In genomic region chr10:46096426-46096825, GRCh38 we compare ENCODE assay signal across 17 cellular contexts. TPM values are rescaled to one million over a fixed set of nuclear protein-coding genes. Genes with fewer than 3 reads are reported as not detected.
A peak's percentile ranks its signal among the peaks of the same experiment; 100 is the strongest.
DNase-seq lines count a peak whose midpoint lies in the region; ATAC-seq and TF ChIP-seq lines count a peak whose summit lies in the region.
"Had no signal": no experiment of that assay in that cellular context is flagged by ENCODE, and none has a peak within 500 bp of the region (broad histone marks: within the 10 kb centered on the region; RNA-seq: fewer than 3 reads in every experiment).

No MANE protein-coding gene starts in this region.

- H3K4me3 ChIP-seq in smooth muscle cell, result no peak overlapping the region
- H3K4me3 ChIP-seq: adrenal gland, prostate gland, SK-N-MC had no signal

- H3K27me3 ChIP-seq in smooth muscle cell (ENCODE audit: low read depth), result no peaks in the 10 kb centered on the region
- H3K27me3 ChIP-seq: adrenal gland had no signal

- H3K4me1 ChIP-seq in smooth muscle cell (ENCODE audit: low read depth), result peaks cover 20% of the 10 kb centered on the region
- H3K4me1 ChIP-seq: adrenal gland, prostate gland had no signal

- DNase-seq in activated T-cell treated with anti-CD3 and anti-CD28 coated beads, Interleukin-2, amount 50 U/mL, for 24 hours, result no peak
- no peak for DNase-seq in activated T-cell treated with anti-CD3 and anti-CD28 coated beads for 4 hours
- DNase-seq in RKO (ENCODE audit: low spot score), result peak; percentile 25
- DNase-seq in endothelial cell (ENCODE audit: low spot score), result no peak
- no peak for DNase-seq in smooth muscle cell (lab: John Stamatoyannopoulos, UW; ENCODE audit: unreplicated experiment)
- DNase-seq in type B pancreatic cell (ENCODE audit: extremely low spot score, unreplicated experiment), result no peak
- no peak for DNase-seq in DMS114 treated with DMSO at 0.1 percent for 48 hours (lab: John Stamatoyannopoulos, UW; ENCODE audit: unreplicated experiment)
- DNase-seq: activated CD4-positive, alpha-beta T cell treated with anti-CD3 and anti-CD28 coated beads, Interleukin-2, amount 50 U/mL, for 1 hour; effector CD8-positive, alpha-beta T cell; midbrain; NCI-H1694; stimulated activated CD4-positive, alpha-beta T cell treated with anti-CD3 and anti-CD28 coated beads, Interleukin-4, amount 100 ng/mL, for 4 hours; substantia nigra had no signal

- H3K27ac Mint-ChIP-seq in activated T-cell treated with anti-CD3 and anti-CD28 coated beads, Interleukin-2, amount 50 U/mL, for 24 hours, result peak overlapping the region; percentile 88
- H3K27ac Mint-ChIP-seq in endothelial cell (ENCODE audit: unreplicated experiment) (no peak overlapping the region), type B pancreatic cell (no peak overlapping the region)

- peak overlapping the region; percentile 56 for H3K4me2 ChIP-seq in smooth muscle cell

- peak overlapping the region; percentile 87 for H3K27ac ChIP-seq in smooth muscle cell (ENCODE audit: low read depth)
- H3K27ac ChIP-seq: adrenal gland, prostate gland, SK-N-MC had no signal

- H3K9ac ChIP-seq in smooth muscle cell (ENCODE audit: low read depth), result peak overlapping the region; percentile 7

- no peaks in the 10 kb centered on the region for H3K9me3 ChIP-seq in smooth muscle cell (replicated peaks; ENCODE audit: low read depth)
- H3K9me3 ChIP-seq: adrenal gland, prostate gland had no signal

- peaks cover 7% of the 10 kb centered on the region for H3F3A ChIP-seq in smooth muscle cell (ENCODE audit: low read depth)

- H3K4me3 Mint-ChIP-seq in activated T-cell treated with anti-CD3 and anti-CD28 coated beads, Interleukin-2, amount 50 U/mL, for 24 hours, result no peak overlapping the region
- H3K4me3 Mint-ChIP-seq in endothelial cell (ENCODE audit: unreplicated experiment) (peak overlapping the region; percentile 57), type B pancreatic cell (no peak overlapping the region)

- H3K27me3 Mint-ChIP-seq in activated T-cell treated with anti-CD3 and anti-CD28 coated beads, Interleukin-2, amount 50 U/mL, for 24 hours, result no peaks in the 10 kb centered on the region
- H3K27me3 Mint-ChIP-seq in endothelial cell (ENCODE audit: unreplicated experiment), result peaks cover 10% of the 10 kb centered on the region
- H3K27me3 Mint-ChIP-seq in type B pancreatic cell, result peaks cover 4% of the 10 kb centered on the region

- WGBS in smooth muscle cell (ENCODE audit: low lambda C conversion rate), result 5% methylated on average over 4 of the region's 4 CpGs

- H3K36me3 Mint-ChIP-seq in activated T-cell treated with anti-CD3 and anti-CD28 coated beads, Interleukin-2, amount 50 U/mL, for 24 hours (ENCODE audit: low read depth), result no peaks in the 10 kb centered on the region
- H3K36me3 Mint-ChIP-seq in endothelial cell (ENCODE audit: low read depth, unreplicated experiment) (no peaks in the 10 kb centered on the region), type B pancreatic cell (no peaks in the 10 kb centered on the region)

- H2AFZ ChIP-seq in smooth muscle cell (ENCODE audit: low read depth), result no peak overlapping the region

- no peak for ATAC-seq in HG03175 (IDR thresholded peaks at IDR 0.05; ENCODE audit: unreplicated experiment)

- peaks cover 2% of the 10 kb centered on the region for H3K4me1 Mint-ChIP-seq in activated T-cell treated with anti-CD3 and anti-CD28 coated beads, Interleukin-2, amount 50 U/mL, for 24 hours (ENCODE audit: low read depth)
- peaks cover 22% of the 10 kb centered on the region for H3K4me1 Mint-ChIP-seq in endothelial cell (ENCODE audit: unreplicated experiment)
- peaks cover 16% of the 10 kb centered on the region for H3K4me1 Mint-ChIP-seq in type B pancreatic cell (ENCODE audit: unreplicated experiment)

- H3K79me2 ChIP-seq in smooth muscle cell (ENCODE audit: low read depth), result no peaks in the 10 kb centered on the region

- TF ChIP-seq CTCF in endothelial cell (IDR thresholded peaks at IDR 0.05; ENCODE audit: unreplicated experiment) (no peak), smooth muscle cell (IDR thresholded peaks at IDR 0.05; ENCODE audit: borderline replicate concordance, insufficient read depth, poor library complexity, severe bottlenecking) (no peak), type B pancreatic cell (conservative IDR thresholded peaks at IDR 0.05) (no peak)

- H3K9me3 Mint-ChIP-seq in activated T-cell treated with anti-CD3 and anti-CD28 coated beads, Interleukin-2, amount 50 U/mL, for 24 hours, result no peaks in the 10 kb centered on the region
- H3K9me3 Mint-ChIP-seq in endothelial cell (ENCODE audit: unreplicated experiment) (no peaks in the 10 kb centered on the region), type B pancreatic cell (no peaks in the 10 kb centered on the region)

- no peaks in the 10 kb centered on the region for H3K36me3 ChIP-seq in smooth muscle cell (ENCODE audit: low read depth)
- H3K36me3 ChIP-seq: adrenal gland, prostate gland had no signal

- no peaks in the 10 kb centered on the region for H4K20me1 ChIP-seq in smooth muscle cell (ENCODE audit: low read depth)

RNA-seq across cellular contexts. Expression of gene MSMB, which starts 50.4 kb away (rescaled TPM):
- total RNA-seq in endothelial cell (ENCODE audit: unreplicated experiment), result not detected
- total RNA-seq in smooth muscle cell, result not detected in 2 replicates
- 0.50 TPM in 1 of 2 replicates, not detected in the other for polyA plus RNA-seq in smooth muscle cell
- total RNA-seq in type B pancreatic cell (ENCODE audit: low replicate concordance), result 5.6 and 7.7 TPM in 2 replicates
- total RNA-seq: adrenal gland had no signal
- polyA plus RNA-seq: adrenal gland had no signal
